Comparison of ENCODE assay signal across 2 cellular contexts in the genomic region with DNA sequence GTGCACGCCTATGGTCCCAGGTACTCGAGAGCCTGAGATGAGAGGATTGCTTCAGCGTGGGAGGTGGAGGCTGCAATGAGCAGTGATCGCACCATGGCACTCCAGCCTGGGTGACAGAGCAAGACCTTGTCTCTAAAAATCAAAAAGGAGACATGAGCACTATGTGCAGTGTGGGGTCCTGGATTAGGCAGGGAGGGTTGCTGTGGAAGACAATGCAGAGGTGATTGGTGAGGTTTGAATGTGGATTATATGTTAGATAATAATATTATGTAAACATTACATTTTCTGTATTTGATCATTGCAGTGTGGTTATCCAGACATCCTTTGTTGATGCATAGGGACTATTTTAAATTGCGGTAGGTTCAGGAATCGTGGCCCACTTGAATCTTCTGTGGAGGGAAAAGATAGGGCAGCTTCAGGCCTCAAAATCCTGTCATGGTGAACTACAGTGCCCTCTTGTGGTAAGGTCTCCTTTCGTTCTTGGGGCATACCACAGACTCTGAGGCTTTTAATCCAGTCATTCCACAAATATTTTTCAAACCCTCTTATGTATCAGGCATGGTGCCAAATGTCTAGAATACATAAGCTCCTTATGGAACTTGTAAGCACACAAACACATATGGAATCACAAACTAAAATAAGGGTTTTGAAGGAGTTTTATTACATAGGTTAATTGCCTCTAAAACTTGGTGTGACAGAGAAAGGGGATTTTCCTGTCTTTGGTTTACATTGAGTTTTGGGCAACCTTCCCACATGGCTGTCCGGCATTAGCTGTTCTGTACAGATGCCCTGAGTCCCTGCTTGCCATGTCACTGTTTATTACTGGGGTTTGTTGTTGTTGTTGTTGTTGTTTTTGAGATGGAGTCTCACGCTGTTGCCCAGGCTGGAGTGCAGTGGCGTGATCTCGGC.
A peak's percentile ranks its signal among the peaks of the same experiment; 100 is the strongest.
TF ChIP-seq lines count a peak whose summit lies in the region.

No MANE protein-coding gene starts in this region.

TF ChIP-seq in GM23338, 12 proteins besides CTCF, POLR2A, EP300 and RAD21 (continued from another document):
- TF ChIP-seq, protein P1, sequence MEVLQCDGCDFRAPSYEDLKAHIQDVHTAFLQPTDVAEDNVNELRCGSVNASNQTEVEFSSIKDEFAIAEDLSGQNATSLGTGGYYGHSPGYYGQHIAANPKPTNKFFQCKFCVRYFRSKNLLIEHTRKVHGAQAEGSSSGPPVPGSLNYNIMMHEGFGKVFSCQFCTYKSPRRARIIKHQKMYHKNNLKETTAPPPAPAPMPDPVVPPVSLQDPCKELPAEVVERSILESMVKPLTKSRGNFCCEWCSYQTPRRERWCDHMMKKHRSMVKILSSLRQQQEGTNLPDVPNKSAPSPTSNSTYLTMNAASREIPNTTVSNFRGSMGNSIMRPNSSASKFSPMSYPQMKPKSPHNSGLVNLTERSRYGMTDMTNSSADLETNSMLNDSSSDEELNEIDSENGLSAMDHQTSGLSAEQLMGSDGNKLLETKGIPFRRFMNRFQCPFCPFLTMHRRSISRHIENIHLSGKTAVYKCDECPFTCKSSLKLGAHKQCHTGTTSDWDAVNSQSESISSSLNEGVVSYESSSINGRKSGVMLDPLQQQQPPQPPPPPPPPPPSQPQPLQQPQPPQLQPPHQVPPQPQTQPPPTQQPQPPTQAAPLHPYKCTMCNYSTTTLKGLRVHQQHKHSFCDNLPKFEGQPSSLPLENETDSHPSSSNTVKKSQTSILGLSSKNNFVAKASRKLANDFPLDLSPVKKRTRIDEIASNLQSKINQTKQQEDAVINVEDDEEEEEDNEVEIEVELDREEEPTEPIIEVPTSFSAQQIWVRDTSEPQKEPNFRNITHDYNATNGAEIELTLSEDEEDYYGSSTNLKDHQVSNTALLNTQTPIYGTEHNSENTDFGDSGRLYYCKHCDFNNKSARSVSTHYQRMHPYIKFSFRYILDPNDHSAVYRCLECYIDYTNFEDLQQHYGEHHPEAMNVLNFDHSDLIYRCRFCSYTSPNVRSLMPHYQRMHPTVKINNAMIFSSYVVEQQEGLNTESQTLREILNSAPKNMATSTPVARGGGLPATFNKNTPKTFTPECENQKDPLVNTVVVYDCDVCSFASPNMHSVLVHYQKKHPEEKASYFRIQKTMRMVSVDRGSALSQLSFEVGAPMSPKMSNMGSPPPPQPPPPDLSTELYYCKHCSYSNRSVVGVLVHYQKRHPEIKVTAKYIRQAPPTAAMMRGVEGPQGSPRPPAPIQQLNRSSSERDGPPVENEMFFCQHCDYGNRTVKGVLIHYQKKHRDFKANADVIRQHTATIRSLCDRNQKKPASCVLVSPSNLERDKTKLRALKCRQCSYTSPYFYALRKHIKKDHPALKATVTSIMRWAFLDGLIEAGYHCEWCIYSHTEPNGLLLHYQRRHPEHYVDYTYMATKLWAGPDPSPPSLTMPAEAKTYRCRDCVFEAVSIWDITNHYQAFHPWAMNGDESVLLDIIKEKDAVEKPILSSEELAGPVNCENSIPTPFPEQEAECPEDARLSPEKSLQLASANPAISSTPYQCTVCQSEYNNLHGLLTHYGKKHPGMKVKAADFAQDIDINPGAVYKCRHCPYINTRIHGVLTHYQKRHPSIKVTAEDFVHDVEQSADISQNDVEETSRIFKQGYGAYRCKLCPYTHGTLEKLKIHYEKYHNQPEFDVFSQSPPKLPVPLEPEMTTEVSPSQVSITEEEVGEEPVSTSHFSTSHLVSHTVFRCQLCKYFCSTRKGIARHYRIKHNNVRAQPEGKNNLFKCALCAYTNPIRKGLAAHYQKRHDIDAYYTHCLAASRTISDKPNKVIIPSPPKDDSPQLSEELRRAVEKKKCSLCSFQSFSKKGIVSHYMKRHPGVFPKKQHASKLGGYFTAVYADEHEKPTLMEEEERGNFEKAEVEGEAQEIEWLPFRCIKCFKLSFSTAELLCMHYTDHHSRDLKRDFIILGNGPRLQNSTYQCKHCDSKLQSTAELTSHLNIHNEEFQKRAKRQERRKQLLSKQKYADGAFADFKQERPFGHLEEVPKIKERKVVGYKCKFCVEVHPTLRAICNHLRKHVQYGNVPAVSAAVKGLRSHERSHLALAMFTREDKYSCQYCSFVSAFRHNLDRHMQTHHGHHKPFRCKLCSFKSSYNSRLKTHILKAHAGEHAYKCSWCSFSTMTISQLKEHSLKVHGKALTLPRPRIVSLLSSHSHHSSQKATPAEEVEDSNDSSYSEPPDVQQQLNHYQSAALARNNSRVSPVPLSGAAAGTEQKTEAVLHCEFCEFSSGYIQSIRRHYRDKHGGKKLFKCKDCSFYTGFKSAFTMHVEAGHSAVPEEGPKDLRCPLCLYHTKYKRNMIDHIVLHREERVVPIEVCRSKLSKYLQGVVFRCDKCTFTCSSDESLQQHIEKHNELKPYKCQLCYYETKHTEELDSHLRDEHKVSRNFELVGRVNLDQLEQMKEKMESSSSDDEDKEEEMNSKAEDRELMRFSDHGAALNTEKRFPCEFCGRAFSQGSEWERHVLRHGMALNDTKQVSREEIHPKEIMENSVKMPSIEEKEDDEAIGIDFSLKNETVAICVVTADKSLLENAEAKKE (CRISPR knock-in tag; IDR thresholded peaks at IDR 0.05) = no peak
- TF ChIP-seq, protein P2, sequence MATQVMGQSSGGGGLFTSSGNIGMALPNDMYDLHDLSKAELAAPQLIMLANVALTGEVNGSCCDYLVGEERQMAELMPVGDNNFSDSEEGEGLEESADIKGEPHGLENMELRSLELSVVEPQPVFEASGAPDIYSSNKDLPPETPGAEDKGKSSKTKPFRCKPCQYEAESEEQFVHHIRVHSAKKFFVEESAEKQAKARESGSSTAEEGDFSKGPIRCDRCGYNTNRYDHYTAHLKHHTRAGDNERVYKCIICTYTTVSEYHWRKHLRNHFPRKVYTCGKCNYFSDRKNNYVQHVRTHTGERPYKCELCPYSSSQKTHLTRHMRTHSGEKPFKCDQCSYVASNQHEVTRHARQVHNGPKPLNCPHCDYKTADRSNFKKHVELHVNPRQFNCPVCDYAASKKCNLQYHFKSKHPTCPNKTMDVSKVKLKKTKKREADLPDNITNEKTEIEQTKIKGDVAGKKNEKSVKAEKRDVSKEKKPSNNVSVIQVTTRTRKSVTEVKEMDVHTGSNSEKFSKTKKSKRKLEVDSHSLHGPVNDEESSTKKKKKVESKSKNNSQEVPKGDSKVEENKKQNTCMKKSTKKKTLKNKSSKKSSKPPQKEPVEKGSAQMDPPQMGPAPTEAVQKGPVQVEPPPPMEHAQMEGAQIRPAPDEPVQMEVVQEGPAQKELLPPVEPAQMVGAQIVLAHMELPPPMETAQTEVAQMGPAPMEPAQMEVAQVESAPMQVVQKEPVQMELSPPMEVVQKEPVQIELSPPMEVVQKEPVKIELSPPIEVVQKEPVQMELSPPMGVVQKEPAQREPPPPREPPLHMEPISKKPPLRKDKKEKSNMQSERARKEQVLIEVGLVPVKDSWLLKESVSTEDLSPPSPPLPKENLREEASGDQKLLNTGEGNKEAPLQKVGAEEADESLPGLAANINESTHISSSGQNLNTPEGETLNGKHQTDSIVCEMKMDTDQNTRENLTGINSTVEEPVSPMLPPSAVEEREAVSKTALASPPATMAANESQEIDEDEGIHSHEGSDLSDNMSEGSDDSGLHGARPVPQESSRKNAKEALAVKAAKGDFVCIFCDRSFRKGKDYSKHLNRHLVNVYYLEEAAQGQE (IDR thresholded peaks at IDR 0.05; ENCODE audit: unreplicated experiment) = no peak
- TF ChIP-seq ZNF331 (CRISPR knock-in tag; IDR thresholded peaks at IDR 0.05; ENCODE audit: low read depth) = no peak
- TF ChIP-seq, protein P3, sequence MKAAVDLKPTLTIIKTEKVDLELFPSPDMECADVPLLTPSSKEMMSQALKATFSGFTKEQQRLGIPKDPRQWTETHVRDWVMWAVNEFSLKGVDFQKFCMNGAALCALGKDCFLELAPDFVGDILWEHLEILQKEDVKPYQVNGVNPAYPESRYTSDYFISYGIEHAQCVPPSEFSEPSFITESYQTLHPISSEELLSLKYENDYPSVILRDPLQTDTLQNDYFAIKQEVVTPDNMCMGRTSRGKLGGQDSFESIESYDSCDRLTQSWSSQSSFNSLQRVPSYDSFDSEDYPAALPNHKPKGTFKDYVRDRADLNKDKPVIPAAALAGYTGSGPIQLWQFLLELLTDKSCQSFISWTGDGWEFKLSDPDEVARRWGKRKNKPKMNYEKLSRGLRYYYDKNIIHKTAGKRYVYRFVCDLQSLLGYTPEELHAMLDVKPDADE (IDR thresholded peaks at IDR 0.05) = no peak
- no peak for TF ChIP-seq EZH2 (IDR thresholded peaks at IDR 0.05; ENCODE audit: low read depth, unreplicated experiment)
TF ChIP-seq in GM23338: peak in this region for 0.

TF ChIP-seq in GM12878, 131 proteins besides CTCF, POLR2A, EP300 and RAD21 (continued from another document and continues in another):
- TF ChIP-seq, protein P4, sequence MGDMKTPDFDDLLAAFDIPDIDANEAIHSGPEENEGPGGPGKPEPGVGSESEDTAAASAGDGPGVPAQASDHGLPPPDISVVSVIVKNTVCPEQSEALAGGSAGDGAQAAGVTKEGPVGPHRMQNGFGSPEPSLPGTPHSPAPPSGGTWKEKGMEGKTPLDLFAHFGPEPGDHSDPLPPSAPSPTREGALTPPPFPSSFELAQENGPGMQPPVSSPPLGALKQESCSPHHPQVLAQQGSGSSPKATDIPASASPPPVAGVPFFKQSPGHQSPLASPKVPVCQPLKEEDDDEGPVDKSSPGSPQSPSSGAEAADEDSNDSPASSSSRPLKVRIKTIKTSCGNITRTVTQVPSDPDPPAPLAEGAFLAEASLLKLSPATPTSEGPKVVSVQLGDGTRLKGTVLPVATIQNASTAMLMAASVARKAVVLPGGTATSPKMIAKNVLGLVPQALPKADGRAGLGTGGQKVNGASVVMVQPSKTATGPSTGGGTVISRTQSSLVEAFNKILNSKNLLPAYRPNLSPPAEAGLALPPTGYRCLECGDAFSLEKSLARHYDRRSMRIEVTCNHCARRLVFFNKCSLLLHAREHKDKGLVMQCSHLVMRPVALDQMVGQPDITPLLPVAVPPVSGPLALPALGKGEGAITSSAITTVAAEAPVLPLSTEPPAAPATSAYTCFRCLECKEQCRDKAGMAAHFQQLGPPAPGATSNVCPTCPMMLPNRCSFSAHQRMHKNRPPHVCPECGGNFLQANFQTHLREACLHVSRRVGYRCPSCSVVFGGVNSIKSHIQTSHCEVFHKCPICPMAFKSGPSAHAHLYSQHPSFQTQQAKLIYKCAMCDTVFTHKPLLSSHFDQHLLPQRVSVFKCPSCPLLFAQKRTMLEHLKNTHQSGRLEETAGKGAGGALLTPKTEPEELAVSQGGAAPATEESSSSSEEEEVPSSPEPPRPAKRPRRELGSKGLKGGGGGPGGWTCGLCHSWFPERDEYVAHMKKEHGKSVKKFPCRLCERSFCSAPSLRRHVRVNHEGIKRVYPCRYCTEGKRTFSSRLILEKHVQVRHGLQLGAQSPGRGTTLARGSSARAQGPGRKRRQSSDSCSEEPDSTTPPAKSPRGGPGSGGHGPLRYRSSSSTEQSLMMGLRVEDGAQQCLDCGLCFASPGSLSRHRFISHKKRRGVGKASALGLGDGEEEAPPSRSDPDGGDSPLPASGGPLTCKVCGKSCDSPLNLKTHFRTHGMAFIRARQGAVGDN (IDR thresholded peaks at IDR 0.05) = no peak
- TF ChIP-seq JUNB (IDR thresholded peaks at IDR 0.05) (no peak), ZNF274 (IDR thresholded peaks at IDR 0.05; ENCODE audit: insufficient read depth, insufficient read length) (no peak), RUNX3 (IDR thresholded peaks at IDR 0.05; ENCODE audit: low read length) (peak; percentile 69), CREM (IDR thresholded peaks at IDR 0.05; ENCODE audit: low read depth) (no peak), EGR1 (IDR thresholded peaks at IDR 0.05; ENCODE audit: borderline replicate concordance in 1 of 2, low read depth in 2 of 2, low read length in 2 of 2) (no peak), CBX5 (IDR thresholded peaks at IDR 0.05; ENCODE audit: low read depth) (no peak), RFX5 (IDR thresholded peaks at IDR 0.05; ENCODE audit: low read depth, low read length) (no peak), STAT1 (conservative IDR thresholded peaks at IDR 0.05) (no peak), EED (IDR thresholded peaks at IDR 0.05; ENCODE audit: low read depth) (no peak), MTA2 (IDR thresholded peaks at IDR 0.05; ENCODE audit: low read depth) (no peak), GATAD2B (conservative IDR thresholded peaks at IDR 0.05; ENCODE audit: low read depth) (no peak), BHLHE40 (IDR thresholded peaks at IDR 0.05; ENCODE audit: borderline replicate concordance in 1 of 2, low read depth in 2 of 2, low read length in 1 of 2) (0 out of 4 replicates have a peak, but pooled peaks of 1 of the 2 experiments have one; percentile 10), SMARCA5 (IDR thresholded peaks at IDR 0.05) (no peak), NBN (IDR thresholded peaks at IDR 0.05) (no peak), YY1 (IDR thresholded peaks at IDR 0.05; ENCODE audit: low read depth, low read length) (0 out of 2 replicates have a peak, but pooled peaks have one; percentile 30), TARDBP (IDR thresholded peaks at IDR 0.05; ENCODE audit: borderline replicate concordance) (no peak), SMC3 (IDR thresholded peaks at IDR 0.05; ENCODE audit: borderline replicate concordance, low read length) (peak; percentile 85), ESRRA (IDR thresholded peaks at IDR 0.05; ENCODE audit: low read length) (no peak), POLR2AphosphoS5 (IDR thresholded peaks at IDR 0.05; ENCODE audit: low read length) (no peak), TAF1 (IDR thresholded peaks at IDR 0.05; ENCODE audit: borderline replicate concordance, low read depth, low read length) (no peak), TCF3 (IDR thresholded peaks at IDR 0.05; ENCODE audit: borderline replicate concordance, insufficient read depth, low read depth, low read length) (no peak)
- TF ChIP-seq, protein P5, sequence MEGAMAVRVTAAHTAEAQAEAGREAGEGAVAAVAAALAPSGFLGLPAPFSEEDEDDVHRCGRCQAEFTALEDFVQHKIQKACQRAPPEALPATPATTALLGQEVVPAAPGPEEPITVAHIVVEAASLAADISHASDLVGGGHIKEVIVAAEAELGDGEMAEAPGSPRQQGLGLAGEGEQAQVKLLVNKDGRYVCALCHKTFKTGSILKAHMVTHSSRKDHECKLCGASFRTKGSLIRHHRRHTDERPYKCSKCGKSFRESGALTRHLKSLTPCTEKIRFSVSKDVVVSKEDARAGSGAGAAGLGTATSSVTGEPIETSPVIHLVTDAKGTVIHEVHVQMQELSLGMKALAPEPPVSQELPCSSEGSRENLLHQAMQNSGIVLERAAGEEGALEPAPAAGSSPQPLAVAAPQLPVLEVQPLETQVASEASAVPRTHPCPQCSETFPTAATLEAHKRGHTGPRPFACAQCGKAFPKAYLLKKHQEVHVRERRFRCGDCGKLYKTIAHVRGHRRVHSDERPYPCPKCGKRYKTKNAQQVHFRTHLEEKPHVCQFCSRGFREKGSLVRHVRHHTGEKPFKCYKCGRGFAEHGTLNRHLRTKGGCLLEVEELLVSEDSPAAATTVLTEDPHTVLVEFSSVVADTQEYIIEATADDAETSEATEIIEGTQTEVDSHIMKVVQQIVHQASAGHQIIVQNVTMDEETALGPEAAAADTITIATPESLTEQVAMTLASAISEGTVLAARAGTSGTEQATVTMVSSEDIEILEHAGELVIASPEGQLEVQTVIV (IDR thresholded peaks at IDR 0.05; ENCODE audit: borderline replicate concordance, partially characterized antibody) = no peak
- TF ChIP-seq, protein P6, sequence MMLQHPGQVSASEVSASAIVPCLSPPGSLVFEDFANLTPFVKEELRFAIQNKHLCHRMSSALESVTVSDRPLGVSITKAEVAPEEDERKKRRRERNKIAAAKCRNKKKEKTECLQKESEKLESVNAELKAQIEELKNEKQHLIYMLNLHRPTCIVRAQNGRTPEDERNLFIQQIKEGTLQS (IDR thresholded peaks at IDR 0.05; ENCODE audit: borderline replicate concordance, extremely low read depth, low read depth, low read length) = no peak
- TF ChIP-seq, protein P7, sequence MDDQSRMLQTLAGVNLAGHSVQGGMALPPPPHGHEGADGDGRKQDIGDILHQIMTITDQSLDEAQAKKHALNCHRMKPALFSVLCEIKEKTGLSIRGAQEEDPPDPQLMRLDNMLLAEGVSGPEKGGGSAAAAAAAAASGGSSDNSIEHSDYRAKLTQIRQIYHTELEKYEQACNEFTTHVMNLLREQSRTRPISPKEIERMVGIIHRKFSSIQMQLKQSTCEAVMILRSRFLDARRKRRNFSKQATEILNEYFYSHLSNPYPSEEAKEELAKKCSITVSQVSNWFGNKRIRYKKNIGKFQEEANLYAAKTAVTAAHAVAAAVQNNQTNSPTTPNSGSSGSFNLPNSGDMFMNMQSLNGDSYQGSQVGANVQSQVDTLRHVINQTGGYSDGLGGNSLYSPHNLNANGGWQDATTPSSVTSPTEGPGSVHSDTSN (IDR thresholded peaks at IDR 0.05; ENCODE audit: insufficient replicate concordance, low read depth, low read length) = no peak
